In genomic region chr2:232418466-232419244, GRCh38 we compare ENCODE assay signal across 2 cellular contexts.
TF ChIP-seq lines count a peak whose summit lies in the region.

No MANE protein-coding gene starts in this region.

TF ChIP-seq in neural cell, 6 proteins besides CTCF, POLR2A, EP300 and RAD21:
- TF ChIP-seq MXI1 (conservative IDR thresholded peaks at IDR 0.05; ENCODE audit: poor library complexity, severe bottlenecking) (no peak), REST (IDR thresholded peaks at IDR 0.05; ENCODE audit: borderline replicate concordance) (no peak), EZH2 (IDR thresholded peaks at IDR 0.05; ENCODE audit: borderline replicate concordance, insufficient read depth, low read length, poor library complexity, severe bottlenecking) (no peak), POLR2AphosphoS5 (IDR thresholded peaks at IDR 0.05) (no peak), TAF1 (IDR thresholded peaks at IDR 0.05; ENCODE audit: low read depth) (no peak)
TF ChIP-seq in neural cell: peak in this region for 0.

TF ChIP-seq in HepG2, 621 proteins besides CTCF, POLR2A, EP300 and RAD21:
- TF ChIP-seq ZNF567 (CRISPR knock-in tag; IDR thresholded peaks at IDR 0.05; ENCODE audit: borderline replicate concordance) (no peak), ZFP37 (CRISPR knock-in tag; IDR thresholded peaks at IDR 0.05; ENCODE audit: borderline replicate concordance) (no peak), ELK4 (CRISPR knock-in tag; IDR thresholded peaks at IDR 0.05; ENCODE audit: borderline replicate concordance) (no peak), SKIL (CRISPR knock-in tag; IDR thresholded peaks at IDR 0.05; ENCODE audit: borderline replicate concordance) (no peak), SNAPC4 (CRISPR knock-in tag; IDR thresholded peaks at IDR 0.05) (no peak), FOXP1 (IDR thresholded peaks at IDR 0.05) (no peak), FOXP1 (CRISPR knock-in tag; IDR thresholded peaks at IDR 0.05) (no peak)
